ENCODE assay signal across 7 cellular contexts in the genomic region with DNA sequence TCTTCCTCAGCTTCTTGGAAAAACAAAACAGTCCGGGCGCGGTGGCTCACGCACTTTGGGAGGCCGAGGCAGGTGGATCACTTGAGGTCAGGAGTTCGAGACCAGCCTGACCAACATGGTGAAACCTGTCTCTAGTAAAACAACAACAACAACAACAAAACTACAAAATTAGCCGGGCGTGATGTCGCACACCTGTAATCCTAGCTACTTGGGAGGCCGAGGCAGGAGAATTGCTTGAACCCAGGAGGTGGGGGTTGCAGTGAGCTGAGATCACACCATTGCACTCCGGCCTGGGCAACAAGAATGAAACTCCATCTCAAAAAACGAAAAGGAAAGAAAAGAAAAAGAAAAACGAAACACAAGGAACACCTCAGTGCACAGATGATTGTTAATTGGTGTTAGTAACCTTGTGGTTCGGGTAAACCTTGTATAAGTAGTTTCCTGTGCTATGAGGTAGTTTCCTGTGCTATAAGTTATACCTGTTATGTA. TPM values are rescaled to one million over a fixed set of nuclear protein-coding genes. Genes with fewer than 3 reads are reported as not detected.
A peak's percentile ranks its signal among the peaks of the same experiment; 100 is the strongest.
DNase-seq lines count a peak whose midpoint lies in the region; ATAC-seq and TF ChIP-seq lines count a peak whose summit lies in the region.
"Not testable (repeated sequence)": the region's sequence is repeated elsewhere in the genome, so short reads cannot be mapped to it uniquely, and the experiment has no call there.

No MANE protein-coding gene starts in this region.

- not testable (repeated sequence) for TF ChIP-seq POLR2A in GM18505 (IDR thresholded peaks at IDR 0.05; ENCODE audit: borderline replicate concordance, extremely low read depth, insufficient read depth, insufficient read length)

- H3K9me3 ChIP-seq in neural progenitor cell (ENCODE audit: low read depth) = not testable (repeated sequence)

- intact Hi-C loops in activated naive CD4-positive, alpha-beta T cell treated with anti-CD3 and anti-CD28 coated beads for 36 hours (cut with micrococcal nuclease) = loop anchor here (1.0 to 10.0 kb wide), 8 partner anchors 9 to 1899 kb away; a partner anchor contains a TSS

- not testable (repeated sequence) for H3K9ac ChIP-seq in neural progenitor cell

- not testable (repeated sequence) for H4K20me1 ChIP-seq in neural progenitor cell (ENCODE audit: low read depth)

- CTCF ChIA-PET in activated naive CD4-positive, alpha-beta T cell treated with anti-CD3 and anti-CD28 coated beads for 36 hours (lab: Charles Lee) = interaction anchor here (1.4 to 2.2 kb wide), 4 partner anchors 31 to 134 kb away, joined by 5 to 8 read pairs (median 6); a partner anchor contains a TSS

- peaks cover 40% of the 10 kb centered on the region for H3K4me1 Mint-ChIP-seq in activated naive CD4-positive, alpha-beta T cell treated with anti-CD3 and anti-CD28 coated beads for 36 hours (ENCODE audit: low read depth)
- H3K4me1 Mint-ChIP-seq in neural progenitor cell = peaks cover 15% of the 10 kb centered on the region

- peak; percentile 48 for DNase-seq in OCI-M1 (lab: John Stamatoyannopoulos, UW)
- peak; percentile 51 for DNase-seq in activated naive CD4-positive, alpha-beta T cell treated with anti-CD3 and anti-CD28 coated beads for 36 hours
- DNase-seq in fibroblast of mammary gland (ENCODE audit: low read depth); neural progenitor cell (ENCODE audit: low spot score): not testable (repeated sequence)

- not testable (repeated sequence) for H3F3A ChIP-seq in neural progenitor cell (ENCODE audit: low read depth)

- peaks cover 36% of the 10 kb centered on the region for H3K36me3 Mint-ChIP-seq in activated naive CD4-positive, alpha-beta T cell treated with anti-CD3 and anti-CD28 coated beads for 36 hours (ENCODE audit: low read depth)
- not testable (repeated sequence) for H3K36me3 Mint-ChIP-seq in neural progenitor cell

- H3K4me3 Mint-ChIP-seq in activated naive CD4-positive, alpha-beta T cell treated with anti-CD3 and anti-CD28 coated beads for 36 hours = peak overlapping the region; percentile 100
- H3K4me3 Mint-ChIP-seq in neural progenitor cell = peak overlapping the region; percentile 98

- H2AFZ ChIP-seq in neural progenitor cell (replicated peaks) = not testable (repeated sequence)

- TF ChIP-seq CTCF in fibroblast of mammary gland (conservative IDR thresholded peaks at IDR 0.05; ENCODE audit: control insufficient read depth, insufficient read depth, low read depth, low read length); neural progenitor cell (IDR thresholded peaks at IDR 0.05): not testable (repeated sequence)

- H3K27ac ChIP-seq in neural progenitor cell = not testable (repeated sequence)

- H3K36me3 ChIP-seq in neural progenitor cell = not testable (repeated sequence)

- peaks cover 25% of the 10 kb centered on the region for H3K27me3 ChIP-seq in neural progenitor cell

- H3K4me3 ChIP-seq in fibroblast of mammary gland (ENCODE audit: control insufficient read depth, low read depth, low read length) (peak overlapping the region; percentile 79), neural progenitor cell (peak overlapping the region; percentile 64)

- ATAC-seq in GM18505 (IDR thresholded peaks at IDR 0.05; ENCODE audit: unreplicated experiment) (peak; percentile 26), GM21528 (IDR thresholded peaks at IDR 0.05; ENCODE audit: low FRiP score, unreplicated experiment) (peak; percentile 35), HG03159 (IDR thresholded peaks at IDR 0.05; ENCODE audit: unreplicated experiment) (peak; percentile 65)

- H3K27ac Mint-ChIP-seq in activated naive CD4-positive, alpha-beta T cell treated with anti-CD3 and anti-CD28 coated beads for 36 hours = peak overlapping the region; percentile 100
- H3K27ac Mint-ChIP-seq in neural progenitor cell = not testable (repeated sequence)

- not testable (repeated sequence) for H3K27me3 Mint-ChIP-seq in activated naive CD4-positive, alpha-beta T cell treated with anti-CD3 and anti-CD28 coated beads for 36 hours (ENCODE audit: low read depth); neural progenitor cell (ENCODE audit: insufficient read depth, low read depth)

- H3K9me3 Mint-ChIP-seq in activated naive CD4-positive, alpha-beta T cell treated with anti-CD3 and anti-CD28 coated beads for 36 hours; neural progenitor cell: not testable (repeated sequence)

- H3K4me2 ChIP-seq in neural progenitor cell = peak overlapping the region; percentile 82

- H3K4me1 ChIP-seq in neural progenitor cell = not testable (repeated sequence)

- H3K79me2 ChIP-seq in neural progenitor cell (ENCODE audit: low read depth) = not testable (repeated sequence)

RNA-seq across cellular contexts. Expression of a gene that starts 1.1 kb away (rescaled TPM):
- 10 to 100 TPM; 23.0 to 23.7 TPM for total RNA-seq in activated naive CD4-positive, alpha-beta T cell treated with anti-CD3 and anti-CD28 coated beads for 36 hours
- total RNA-seq in neural progenitor cell (ENCODE audit: low replicate concordance) = 4.6 and 10.7 TPM in 2 replicates
